ENCODE assay signal across 18 cellular contexts in genomic region chr4:30801876-30802275, GRCh38.
DNase-seq lines count a peak whose midpoint lies in the region; ATAC-seq and TF ChIP-seq lines count a peak whose summit lies in the region.
"Had no signal": no experiment of that assay in that cellular context is flagged by ENCODE, and none has a peak within 500 bp of the region (broad histone marks: within the 10 kb centered on the region; RNA-seq: fewer than 3 reads in every experiment).

No MANE protein-coding gene starts in this region.

- H3K27me3 ChIP-seq in ACC112 (ENCODE audit: insufficient read depth, low read length) (no peaks in the 10 kb centered on the region), SJCRH30 (no peaks in the 10 kb centered on the region), skeletal muscle satellite cell (ENCODE audit: control insufficient read depth, insufficient read depth, low read length) (no peaks in the 10 kb centered on the region)
- H3K27me3 ChIP-seq: BE2C had no signal

- no peaks in the 10 kb centered on the region for H3K9me3 ChIP-seq in SJCRH30 (replicated peaks)
- no peaks in the 10 kb centered on the region for H3K9me3 ChIP-seq in skeletal muscle satellite cell (replicated peaks; ENCODE audit: low read length)
- H3K9me3 ChIP-seq: BE2C had no signal

- H3K36me3 ChIP-seq in ACC112 (ENCODE audit: insufficient read depth, low read length) (no peaks in the 10 kb centered on the region), SJCRH30 (peaks cover 17% of the 10 kb centered on the region), skeletal muscle satellite cell (ENCODE audit: insufficient read depth, low read length) (no peaks in the 10 kb centered on the region)
- H3K36me3 ChIP-seq: BE2C had no signal

- no peak overlapping the region for H2AFZ ChIP-seq in ACC112 (ENCODE audit: low read length, unreplicated experiment)
- H2AFZ ChIP-seq: GM23338 had no signal

- H3K9ac ChIP-seq in skeletal muscle satellite cell (ENCODE audit: low read depth, low read length), result peak overlapping the region; percentile 36

- H3K27ac ChIP-seq in ACC112 (ENCODE audit: low read depth, low read length), result peak overlapping the region; percentile 57
- peak overlapping the region; percentile 87 for H3K27ac ChIP-seq in SJCRH30

- H3K4me3 ChIP-seq in ACC112 (ENCODE audit: low read depth, low read length) (no peak overlapping the region), SJCRH30 (no peak overlapping the region), fibroblast of mammary gland (ENCODE audit: control insufficient read depth, low read depth, low read length) (no peak overlapping the region), skeletal muscle satellite cell (ENCODE audit: low read length) (no peak overlapping the region)
- H3K4me3 ChIP-seq: GM23338 had no signal

- no peaks in the 10 kb centered on the region for H3K79me2 ChIP-seq in ACC112 (ENCODE audit: control insufficient read depth, insufficient read depth, low read length, unreplicated experiment)

- no peak for TF ChIP-seq CTCF in fibroblast of mammary gland (conservative IDR thresholded peaks at IDR 0.05; ENCODE audit: control insufficient read depth, insufficient read depth, low read depth, low read length)

- ATAC-seq in activated CD4-positive, CD25-positive, alpha-beta regulatory T cell treated with anti-CD3 and anti-CD28 coated beads, Interleukin-2, amount 50 U/mL, for 24 hours, result no peak
- ATAC-seq: GM23338, Panc1 had no signal

- H3K4me2 ChIP-seq in skeletal muscle satellite cell (ENCODE audit: low read length), result peak overlapping the region; percentile 41
- H3K4me2 ChIP-seq: GM23338 had no signal

- no peak for DNase-seq in SJCRH30
- peak; percentile 10 for DNase-seq in fibroblast of mammary gland (ENCODE audit: low read depth)
- no peak for DNase-seq in AG20443 (ENCODE audit: low spot score)
- no peak for DNase-seq in NCI-H1694 treated with DMSO at 0.1 percent for 48 hours (lab: John Stamatoyannopoulos, UW)
- DNase-seq: CD4-positive, alpha-beta memory T cell; DND-41; GDM1; KG1; NCI-H1092; NCI-H1694; NCI-H748 treated with DMSO at 0.1 percent for 48 hours; SHP77 had no signal

- H3K4me1 ChIP-seq in ACC112 (ENCODE audit: control insufficient read depth, insufficient read depth, low read length, unreplicated experiment) (peaks cover 18% of the 10 kb centered on the region), SJCRH30 (peaks cover 24% of the 10 kb centered on the region), skeletal muscle satellite cell (ENCODE audit: control insufficient read depth, insufficient read depth, low read length) (peaks cover 19% of the 10 kb centered on the region)
